Comparison of ENCODE assay signal across 9 cellular contexts in the genomic region with DNA sequence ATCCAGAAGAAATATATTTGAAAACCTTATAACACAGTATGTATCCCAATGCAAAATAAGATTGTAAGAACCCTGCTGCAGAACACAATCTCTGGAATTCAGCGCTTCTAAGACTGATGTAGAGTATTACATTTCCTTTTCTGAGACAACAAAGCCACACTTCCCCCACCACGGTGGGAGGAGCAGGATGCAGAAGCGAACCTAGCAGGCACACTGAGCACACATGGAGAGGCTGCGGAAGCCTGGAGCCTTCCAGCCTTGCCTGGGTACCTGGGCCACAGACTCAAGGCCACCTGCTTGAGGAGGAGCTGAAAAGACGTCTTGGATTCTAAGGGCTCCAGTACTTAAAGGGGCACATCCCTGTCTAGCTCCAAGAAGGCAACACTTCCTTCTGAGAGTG. TPM values are rescaled to one million over a fixed set of nuclear protein-coding genes. Genes with fewer than 3 reads are reported as not detected.
DNase-seq lines count a peak whose midpoint lies in the region; TF ChIP-seq lines count a peak whose summit lies in the region.
"Had no signal": no experiment of that assay in that cellular context is flagged by ENCODE, and none has a peak within 500 bp of the region (broad histone marks: within the 10 kb centered on the region; RNA-seq: fewer than 3 reads in every experiment).

No MANE protein-coding gene starts in this region.

- TF ChIP-seq CTCF in A673 (conservative IDR thresholded peaks at IDR 0.05; ENCODE audit: low read depth, low read length): no peak
- no peak for TF ChIP-seq CTCF in prostate gland (IDR thresholded peaks at IDR 0.05)

- no peak overlapping the region for H3K4me3 ChIP-seq in A673 (ENCODE audit: low read depth, low read length, poor library complexity, severe bottlenecking)
- H3K4me3 ChIP-seq in muscle layer of duodenum (ENCODE audit: low read depth in 1 of 2, low read length in 2 of 2): no peak overlapping the region
- no peak overlapping the region for H3K4me3 ChIP-seq in prostate gland

- no peak for TF ChIP-seq POLR2A in prostate gland (IDR thresholded peaks at IDR 0.05)

- intact Hi-C loops in A673 (cut with micrococcal nuclease; ENCODE audit: unreplicated experiment) (no loop called here), prostate gland (cut with DNase I) (no loop called here)

- no peak for DNase-seq in A673 (ENCODE audit: low spot score)
- peak; percentile 77 for DNase-seq in LHCN-M2 (ENCODE audit: low read depth)
- peak; percentile 79 for DNase-seq in dermis blood vessel endothelial cell
- DNase-seq in prostate gland (ENCODE audit: low spot score): no peak
- no peak for DNase-seq in stimulated activated CD4-positive, alpha-beta T cell treated with anti-CD3 and anti-CD28 coated beads, Interleukin-4, amount 100 ng/mL, for 1 hour
- no peak for DNase-seq in EL
- DNase-seq in activated CD4-positive, alpha-beta T cell treated with anti-CD3 and anti-CD28 coated beads, Interleukin-2, amount 50 U/mL, for 1 hour: no peak
- DNase-seq: NCI-H510A treated with DMSO at 0.1 percent for 48 hours had no signal

- H3K4me1 ChIP-seq in A673 (ENCODE audit: insufficient read depth, low read length, poor library complexity, severe bottlenecking) (peaks cover 18% of the 10 kb centered on the region), muscle layer of duodenum (ENCODE audit: control insufficient read depth in 1 of 2, insufficient read depth in 2 of 2, low read length in 2 of 2) (peaks cover 26 to 55% of the 10 kb centered on the region in 2 donors), prostate gland (replicated peaks) (no peaks in the 10 kb centered on the region)

- H3K27me3 ChIP-seq in A673 (replicated peaks; ENCODE audit: insufficient read depth, low read depth, low read length, poor library complexity) (no peaks in the 10 kb centered on the region), muscle layer of duodenum (ENCODE audit: low read depth, low read length) (no peaks in the 10 kb centered on the region), prostate gland (replicated peaks; ENCODE audit: insufficient read depth) (no peaks in the 10 kb centered on the region)

- CTCF ChIA-PET in A673 (lab: Charles Lee): no interaction called here

- H3K27ac ChIP-seq in A673 (ENCODE audit: low read depth, low read length, poor library complexity, severe bottlenecking) (peak overlapping the region; percentile 70), muscle layer of duodenum (ENCODE audit: low read length) (peak overlapping the region; percentile 16), prostate gland (no peak overlapping the region)

- H3K36me3 ChIP-seq in A673 (ENCODE audit: insufficient read depth, low read length, poor library complexity, severe bottlenecking) (peaks cover 24% of the 10 kb centered on the region), muscle layer of duodenum (ENCODE audit: control insufficient read depth in 1 of 2, insufficient read depth in 2 of 2, low read length in 2 of 2) (peaks cover 21 to 23% of the 10 kb centered on the region in 2 donors), prostate gland (peaks cover 0 to 6% of the 10 kb centered on the region in 2 donors)

- H3K9me3 ChIP-seq in A673 (ENCODE audit: low read depth, low read length, poor library complexity, severe bottlenecking) (no peaks in the 10 kb centered on the region), muscle layer of duodenum (ENCODE audit: control insufficient read depth in 1 of 2, low read length in 2 of 2) (no peaks in the 10 kb centered on the region), prostate gland (no peaks in the 10 kb centered on the region)

- WGBS in prostate gland: 33% methylated on average over 5 of the region's 5 CpGs

- POLR2A ChIA-PET in A673 (lab: Charles Lee; ENCODE audit: low non-redundant PET): no interaction called here

- no TSS peak for BruUV-seq in A673 (replicated peaks; lab: Mats Ljungman, UMichigan)

RNA-seq across cellular contexts. Expression of gene TCHP, which starts 46.4 kb away (rescaled TPM):
- total RNA-seq in A673 (2021) (33.4 and 40.4 TPM in 2 replicates), LHCN-M2 (2014; rRNA removed) (14.9 and 19.0 TPM in 2 replicates), dermis blood vessel endothelial cell (7.5 and 17.4 TPM in 2 replicates), prostate gland (10 to 100 TPM; 18.9 to 26.3 TPM)
- 17.7 TPM for polyA plus RNA-seq in LHCN-M2 (2012)

RNA-seq across cellular contexts. Expression of gene GIT2, which starts 49.7 kb away (rescaled TPM):
- total RNA-seq in A673 (2021): 47.3 and 48.1 TPM in 2 replicates
- total RNA-seq in LHCN-M2 (2014; rRNA removed): 31.4 and 38.4 TPM in 2 replicates
- polyA plus RNA-seq in LHCN-M2 (2012): 24.7 TPM
- total RNA-seq in dermis blood vessel endothelial cell: 54.6 and 61.4 TPM in 2 replicates
- total RNA-seq in prostate gland: 10 to 100 TPM; 20.9 to 43.3 TPM

RNA-seq across cellular contexts. Expression of gene ANKRD13A, which starts 52.7 kb away (rescaled TPM):
- 19.8 and 22.6 TPM in 2 replicates for total RNA-seq in A673 (2021)
- total RNA-seq in LHCN-M2 (2014; rRNA removed): 90.2 and 99.1 TPM in 2 replicates
- polyA plus RNA-seq in LHCN-M2 (2012): 63.1 TPM
- total RNA-seq in dermis blood vessel endothelial cell: 68.9 and 86.0 TPM in 2 replicates
- total RNA-seq in prostate gland: 10 to 100 TPM; 76.1 to 87.4 TPM

Comparison
In these comparisons a context has a peak if more than half of its experiments do, and no peak if none do; other contexts are left out.
1. DNase-seq: peak in LHCN-M2 (single experiment) and dermis blood vessel endothelial cell (single experiment); none in A673 (single experiment), prostate gland (single experiment), stimulated activated CD4-positive, alpha-beta T cell treated with anti-CD3 and anti-CD28 coated beads, Interleukin-4, amount 100 ng/mL, for 1 hour (single experiment), EL (single experiment) and activated CD4-positive, alpha-beta T cell treated with anti-CD3 and anti-CD28 coated beads, Interleukin-2, amount 50 U/mL, for 1 hour (single experiment).
2. H3K27ac ChIP-seq: peak in A673 (single experiment) and muscle layer of duodenum (single experiment); none in prostate gland (0 of 2).